Comparison of ENCODE assay signal across 16 cellular contexts in genomic region chr19:18610556-18611326, GRCh38. TPM values are rescaled to one million over a fixed set of nuclear protein-coding genes. Genes with fewer than 3 reads are reported as not detected.
DNase-seq lines count a peak whose midpoint lies in the region; ATAC-seq and TF ChIP-seq lines count a peak whose summit lies in the region.
"Had no signal": no experiment of that assay in that cellular context is flagged by ENCODE, and none has a peak within 500 bp of the region (broad histone marks: within the 10 kb centered on the region; RNA-seq: fewer than 3 reads in every experiment).

No MANE protein-coding gene starts in this region.

- H3K9me2 ChIP-seq in HCT116 (ENCODE audit: insufficient read depth): no peaks in the 10 kb centered on the region

- intact Hi-C loops in HCT116 (cut with micrococcal nuclease) (no loop called here), lower lobe of right lung (cut with DNase I) (no loop called here), ascending aorta (cut with DNase I) (no loop called here)

- H3K4me1 ChIP-seq in BLaER1 (peaks cover 44% of the 10 kb centered on the region), HCT116 (ENCODE audit: control insufficient read depth in 1 of 2, insufficient read depth in 2 of 2, low read length in 2 of 2) (peaks cover 23 to 52% of the 10 kb centered on the region in 2 experiments), lower lobe of right lung (peaks cover 51% of the 10 kb centered on the region), ascending aorta (peaks cover 9 to 28% of the 10 kb centered on the region in 2 donors), suprapubic skin (peaks cover 52% of the 10 kb centered on the region)

- H4K20me1 ChIP-seq in BLaER1: peaks cover 83% of the 10 kb centered on the region
- H4K20me1 ChIP-seq in HCT116 (ENCODE audit: insufficient read depth): no peaks in the 10 kb centered on the region

- no peak for ATAC-seq in HCT116
- peak; percentile 8 to 22 for ATAC-seq in lower lobe of right lung
- no peak for ATAC-seq in HG02970 (IDR thresholded peaks at IDR 0.05; ENCODE audit: low FRiP score, unreplicated experiment)
- ATAC-seq: gastrocnemius medialis had no signal

- peaks cover 39% of the 10 kb centered on the region for H3K4me1 Mint-ChIP-seq in brain

- in situ Hi-C loops in ACHN (cut with HindIII; ENCODE audit: low pct_ligation_motif_present, low pct_unique_long_range_greater_than_20kb, low sequenced_read_pairs): no loop called here

- H3K79me2 ChIP-seq in HCT116 (ENCODE audit: insufficient read depth, low read length): no peaks in the 10 kb centered on the region

- H3K27me3 ChIP-seq in BLaER1 (peaks cover 100% of the 10 kb centered on the region), HCT116 (ENCODE audit: insufficient read depth, low read length) (peaks cover 33% of the 10 kb centered on the region; the same call in 1 of the 2 replicates), lower lobe of right lung (ENCODE audit: low read depth) (peaks cover 95% of the 10 kb centered on the region), ascending aorta (peaks cover 56% of the 10 kb centered on the region), suprapubic skin (peaks cover 96% of the 10 kb centered on the region)

- RAD21 ChIA-PET in HCT116 (lab: Charles Lee; ENCODE audit: low non-redundant PET in 1 of 2, low total read pairs in 2 of 2, uncharacterized antibody in 2 of 2, unreplicated experiment in 2 of 2): no interaction called here

- POLR2A ChIA-PET in HCT116 (lab: Charles Lee): no interaction called here

- H2AFZ ChIP-seq in HCT116 (ENCODE audit: low read depth, low read length, poor library complexity, severe bottlenecking): no peak overlapping the region

- TF ChIP-seq POLR2A in HCT116 (IDR thresholded peaks at IDR 0.05; ENCODE audit: borderline replicate concordance, extremely low read depth, insufficient read depth, insufficient read length): no peak
- no peak for TF ChIP-seq POLR2A in suprapubic skin (IDR thresholded peaks at IDR 0.05)

- H3K4me3 ChIP-seq in BLaER1 (peak overlapping the region; percentile 65), HCT116 (replicated peaks in 1 of 2; ENCODE audit: low read depth in 1 of 2, low read length in 2 of 2) (no peak overlapping the region; a peak in 1 of 4 replicates), lower lobe of right lung (no peak overlapping the region), ascending aorta (no peak overlapping the region), suprapubic skin (no peak overlapping the region)

- peak overlapping the region in 1 of 5 experiments; percentile 90 for H3K27ac Mint-ChIP-seq in brain

- no TSS peak for BruUV-seq in HCT116 (replicated peaks; lab: Mats Ljungman, UMichigan)

- peaks cover 67% of the 10 kb centered on the region for H3K27me3 Mint-ChIP-seq in brain

- H3K36me3 ChIP-seq in BLaER1 (no peaks in the 10 kb centered on the region), HCT116 (ENCODE audit: control insufficient read depth in 1 of 2, insufficient read depth in 2 of 2, low read length in 2 of 2) (no peaks in the 10 kb centered on the region), lower lobe of right lung (no peaks in the 10 kb centered on the region), ascending aorta (no peaks in the 10 kb centered on the region), suprapubic skin (no peaks in the 10 kb centered on the region)
- H3K36me3 ChIP-seq: gastrocnemius medialis had no signal

- peak overlapping the region; percentile 75 to 82 (median 80) for H3K4me3 Mint-ChIP-seq in brain

- H3K27ac ChIP-seq in BLaER1: no peak overlapping the region
- H3K27ac ChIP-seq in HCT116 (ENCODE audit: low read depth, low read length): no peak overlapping the region; the same call in 1 of the 2 replicates
- H3K27ac ChIP-seq in lower lobe of right lung: no peak overlapping the region
- no peak overlapping the region for H3K27ac ChIP-seq in ascending aorta
- H3K27ac ChIP-seq in suprapubic skin: no peak overlapping the region
- H3K27ac ChIP-seq: gastrocnemius medialis, KMS-11 had no signal

- DNase-seq in HCT116 (ENCODE audit: low read depth, low spot score) (no peak), lower lobe of right lung (no peak), ascending aorta (ENCODE audit: low spot score in 2 of 2) (no peak), ACHN (no peak), suprapubic skin (ENCODE audit: low spot score in 2 of 2) (no peak)
- DNase-seq: activated CD4-positive, CD25-positive, alpha-beta regulatory T cell; amniotic stem cell; effector CD8-positive, alpha-beta T cell; gastrocnemius medialis; GDM1; mammary epithelial cell; NCI-H1694 had no signal

- no peaks in the 10 kb centered on the region for H3K9me3 ChIP-seq in BLaER1
- no peaks in the 10 kb centered on the region for H3K9me3 ChIP-seq in HCT116 (ENCODE audit: control insufficient read depth in 1 of 2, insufficient read depth in 1 of 2, low read depth in 1 of 2, low read length in 2 of 2)
- H3K9me3 ChIP-seq in lower lobe of right lung: no peaks in the 10 kb centered on the region
- H3K9me3 ChIP-seq in ascending aorta: no peaks in the 10 kb centered on the region
- H3K9me3 ChIP-seq in suprapubic skin: no peaks in the 10 kb centered on the region
- H3K9me3 ChIP-seq: gastrocnemius medialis had no signal

- TF ChIP-seq CTCF in HCT116 (IDR thresholded peaks at IDR 0.05 in 2 of 3, conservative IDR thresholded peaks at IDR 0.05 in 1 of 3; ENCODE audit: borderline replicate concordance in 1 of 3, insufficient read depth in 1 of 3, low read depth in 2 of 3, low read length in 2 of 3) (no peak), brain (conservative IDR thresholded peaks at IDR 0.05) (no peak), lower lobe of right lung (IDR thresholded peaks at IDR 0.05) (no peak), ascending aorta (IDR thresholded peaks at IDR 0.05) (no peak), suprapubic skin (IDR thresholded peaks at IDR 0.05) (no peak)

- peaks cover 14% of the 10 kb centered on the region for H3K36me3 Mint-ChIP-seq in brain

- 13% methylated on average over 13 of the region's 45 CpGs for WGBS in suprapubic skin

- CTCF ChIA-PET in HCT116 (lab: Charles Lee): no interaction called here

- H3K4me2 ChIP-seq in BLaER1 (peak overlapping the region; percentile 93), HCT116 (ENCODE audit: low read length) (peak overlapping the region; percentile 40)
- H3K4me2 ChIP-seq: KMS-11 had no signal

- no peak for TF ChIP-seq EP300 in suprapubic skin (IDR thresholded peaks at IDR 0.05)

- no peak for TF ChIP-seq RAD21 in HCT116 (IDR thresholded peaks at IDR 0.05; ENCODE audit: low read depth)

- H3K9ac ChIP-seq in BLaER1 (no peak overlapping the region), HCT116 (ENCODE audit: low read length) (no peak overlapping the region)
- H3K9ac ChIP-seq: KMS-11 had no signal

- no peaks in the 10 kb centered on the region for H3K9me3 Mint-ChIP-seq in brain

TF ChIP-seq in HCT116, 20 proteins besides CTCF, POLR2A, EP300 and RAD21:
- no peak for TF ChIP-seq ZNF274 (IDR thresholded peaks at IDR 0.05; ENCODE audit: low read depth, low read length)
- TF ChIP-seq SP1 (IDR thresholded peaks at IDR 0.05; ENCODE audit: low read depth): no peak
- no peak for TF ChIP-seq JUND (IDR thresholded peaks at IDR 0.05)
- TF ChIP-seq TCF7L2 (IDR thresholded peaks at IDR 0.05; ENCODE audit: borderline replicate concordance, extremely low read depth, insufficient read depth, insufficient read length): peak; percentile 60
TF ChIP-seq in HCT116: peak in this region for 1.

RNA-seq across cellular contexts. Expression of gene TMEM59L, which starts 1.9 kb away (rescaled TPM):
- 14.3 TPM for total RNA-seq in HCT116 (2021; ENCODE audit: unreplicated experiment)
- 21.3 and 22.7 TPM in 2 replicates for polyA plus RNA-seq in HCT116 (2012)
- 124 TPM for polyA plus RNA-seq in brain (ENCODE audit: insufficient read depth, low read depth, low replicate concordance)
- 1.1 TPM for total RNA-seq in lower lobe of right lung
- not detected for total RNA-seq in ascending aorta
- 1 to 10 TPM in 2 of 4 donors, under 1 TPM in 2; 0.49 to 1.4 (median 0.97) TPM for total RNA-seq in suprapubic skin

RNA-seq across cellular contexts. Expression of gene CRLF1, which starts 4.1 kb away (rescaled TPM):
- total RNA-seq in HCT116 (2021; ENCODE audit: unreplicated experiment) (43.0 TPM), lower lobe of right lung (19.9 TPM), ascending aorta (638 TPM), suprapubic skin (10 to 100 TPM; 21.2 to 65.5 (median 47.9) TPM)
- polyA plus RNA-seq in HCT116 (2012): 60.6 and 80.0 TPM in 2 replicates
- polyA plus RNA-seq in brain (ENCODE audit: insufficient read depth, low read depth, low replicate concordance): 22.2 TPM

RNA-seq across cellular contexts. Expression of gene REX1BD, which starts 22.1 kb away (rescaled TPM):
- 97.1 TPM for total RNA-seq in HCT116 (2021; ENCODE audit: unreplicated experiment)
- 107 and 110 TPM in 2 replicates for polyA plus RNA-seq in HCT116 (2012)
- polyA plus RNA-seq in brain (ENCODE audit: insufficient read depth, low read depth, low replicate concordance): 32.9 TPM
- total RNA-seq in lower lobe of right lung: 60.4 TPM
- 173 TPM for total RNA-seq in ascending aorta
- 10 to 100 TPM; 77.0 to 86.7 (median 82.6) TPM for total RNA-seq in suprapubic skin

RNA-seq across cellular contexts. Expression of gene KLHL26, which starts 26.1 kb away (rescaled TPM):
- total RNA-seq in HCT116 (2021; ENCODE audit: unreplicated experiment) (17.1 TPM), lower lobe of right lung (14.5 TPM), ascending aorta (52.8 TPM), suprapubic skin (10 to 100 TPM in 2 of 4 donors, 1 to 10 TPM in 2; 6.9 to 26.5 (median 11.5) TPM)
- 7.1 and 14.4 TPM in 2 replicates for polyA plus RNA-seq in HCT116 (2012)
- polyA plus RNA-seq in brain (ENCODE audit: insufficient read depth, low read depth, low replicate concordance): 10.9 TPM

RNA-seq across cellular contexts. Expression of gene UBA52, which starts 39.1 kb away (rescaled TPM):
- total RNA-seq in HCT116 (2021; ENCODE audit: unreplicated experiment) (1,743 TPM), lower lobe of right lung (884 TPM), ascending aorta (554 TPM), suprapubic skin (1,000 to 10,000 TPM in 1 of 4 donors, 100 to 1,000 TPM in 3; 405 to 1,087 (median 865) TPM)
- polyA plus RNA-seq in HCT116 (2012): 3,327 and 3,735 TPM in 2 replicates
- polyA plus RNA-seq in brain (ENCODE audit: insufficient read depth, low read depth, low replicate concordance): 1,684 TPM

Comparison
In these comparisons a context has a peak if more than half of its experiments do, and no peak if none do; other contexts are left out.
1. ATAC-seq: peak in lower lobe of right lung (2 of 2); none in HCT116 (single experiment) and HG02970 (single experiment).